8 cellular contexts compared by ENCODE assay signal in genomic region chr2:200964498-200964897, GRCh38. TPM values are rescaled to one million over a fixed set of nuclear protein-coding genes. Genes with fewer than 3 reads are reported as not detected.
A peak's percentile ranks its signal among the peaks of the same experiment; 100 is the strongest.
DNase-seq lines count a peak whose midpoint lies in the region; ATAC-seq and TF ChIP-seq lines count a peak whose summit lies in the region.

No MANE protein-coding gene starts in this region.

- no peak for TF ChIP-seq EP300 in transverse colon (IDR thresholded peaks at IDR 0.05; ENCODE audit: low read depth)

- H3K4me1 ChIP-seq in liver (ENCODE audit: control insufficient read depth in 4 of 4, insufficient read depth in 4 of 4, low read length in 3 of 4) (peaks cover 0 to 36% (median 28%) of the 10 kb centered on the region in 4 donors), transverse colon (peaks cover 17 to 73% (median 37%) of the 10 kb centered on the region in 4 donors)

- intact Hi-C loops in transverse colon (cut with DNase I; ENCODE audit: low total_unique reads): no loop called here

- H3K4me3 Mint-ChIP-seq in activated naive CD4-positive, alpha-beta T cell treated with anti-CD3 and anti-CD28 coated beads, Interleukin-2, amount 10 ng/mL, durations not matched to agents 7 days and 5 days: peak overlapping the region; percentile 91

- peaks cover 27% of the 10 kb centered on the region for H3K36me3 Mint-ChIP-seq in activated naive CD4-positive, alpha-beta T cell treated with anti-CD3 and anti-CD28 coated beads, Interleukin-2, amount 10 ng/mL, durations not matched to agents 7 days and 5 days
- peaks cover 27 to 28% of the 10 kb centered on the region in 2 donors for H3K36me3 Mint-ChIP-seq in activated naive CD4-positive, alpha-beta T cell treated with anti-CD3 and anti-CD28 coated beads, Interleukin-2, amount 50 U/mL, for 72 hours

- in situ Hi-C loops in transverse colon (cut with MboI; ENCODE audit: low pct_ligation_motif_present in 1 of 4, low pct_unique_long_range_greater_than_20kb in 1 of 4, low sequenced_read_pairs in 3 of 4): loop anchor here in 2 of 4 donors (25.0 kb wide), 1 partner anchor 98 kb away; the partner anchor contains the start of genes HYCC2 (in 2 of the 2) and NDUFB3 (in 2 of the 2)

- TF ChIP-seq CTCF in liver (IDR thresholded peaks at IDR 0.05; ENCODE audit: low read depth, low read length, missing input control) (no peak), transverse colon (IDR thresholded peaks at IDR 0.05) (no peak)

- peaks cover 64% of the 10 kb centered on the region for H3K4me1 Mint-ChIP-seq in activated naive CD4-positive, alpha-beta T cell treated with anti-CD3 and anti-CD28 coated beads, Interleukin-2, amount 10 ng/mL, durations not matched to agents 7 days and 5 days

- TF ChIP-seq RAD21 in liver (IDR thresholded peaks at IDR 0.05): no peak

- CTCF ChIA-PET in activated naive CD4-positive, alpha-beta T cell treated with anti-CD3 and anti-CD28 coated beads, Interleukin-2, amount 10 ng/mL, durations not matched to agents 7 days and 5 days (lab: Charles Lee): interaction anchor here (0.7 to 3.3 kb wide), 4 partner anchors 75 to 255 kb away, joined by 3 to 14 read pairs (median 3); partner anchors contain the start of gene NIF3L1

- no peak for ATAC-seq in activated naive CD4-positive, alpha-beta T cell treated with anti-CD3 and anti-CD28 coated beads, Interleukin-2, amount 50 U/mL, for 72 hours

- TF ChIP-seq POLR2A in transverse colon (IDR thresholded peaks at IDR 0.05): no peak

- H3K27me3 ChIP-seq in liver (ENCODE audit: control insufficient read depth in 4 of 4, insufficient read depth in 4 of 4, low read length in 3 of 4): no peaks in the 10 kb centered on the region
- H3K27me3 ChIP-seq in transverse colon: no peaks in the 10 kb centered on the region

- DNase-seq in activated naive CD4-positive, alpha-beta T cell treated with anti-CD3 and anti-CD28 coated beads, Interleukin-2, amount 10 ng/mL, durations not matched to agents 7 days and 5 days: no peak
- no peak for DNase-seq in activated naive CD4-positive, alpha-beta T cell treated with Interleukin-2 at 50 U/mL for 16 hours
- DNase-seq in activated naive CD4-positive, alpha-beta T cell treated with anti-CD3 and anti-CD28 coated beads, Interleukin-2, amount 50 U/mL, for 72 hours (ENCODE audit: low spot score in 2 of 2): no peak
- no peak for DNase-seq in transverse colon
- no peak for DNase-seq in AG20443 (ENCODE audit: low spot score)
- no peak for DNase-seq in NCI-H526 treated with DMSO at 0.1 percent for 48 hours (lab: John Stamatoyannopoulos, UW)
- DNase-seq in NCI-H128 (lab: John Stamatoyannopoulos, UW; ENCODE audit: unreplicated experiment): no peak

- 69% methylated on average over 6 of the region's 6 CpGs for WGBS in liver
- WGBS in transverse colon (ENCODE audit: low coverage in 1 of 2), 2 donors: 79 to 87% methylated on average over 6 of the region's 6 CpGs

- H3K9me3 ChIP-seq in liver (ENCODE audit: control insufficient read depth in 4 of 4, low read length in 3 of 4) (no peaks in the 10 kb centered on the region), transverse colon (no peaks in the 10 kb centered on the region)

- H3K36me3 ChIP-seq in liver (ENCODE audit: control insufficient read depth in 4 of 4, insufficient read depth in 3 of 4, low read depth in 1 of 4, low read length in 3 of 4) (no peaks in the 10 kb centered on the region), transverse colon (no peaks in the 10 kb centered on the region)

- H3K27me3 Mint-ChIP-seq in activated naive CD4-positive, alpha-beta T cell treated with anti-CD3 and anti-CD28 coated beads, Interleukin-2, amount 10 ng/mL, durations not matched to agents 7 days and 5 days: no peaks in the 10 kb centered on the region

- H3K9me3 Mint-ChIP-seq in activated naive CD4-positive, alpha-beta T cell treated with anti-CD3 and anti-CD28 coated beads, Interleukin-2, amount 10 ng/mL, durations not matched to agents 7 days and 5 days: no peaks in the 10 kb centered on the region
- H3K9me3 Mint-ChIP-seq in activated naive CD4-positive, alpha-beta T cell treated with anti-CD3 and anti-CD28 coated beads, Interleukin-2, amount 50 U/mL, for 72 hours: no peaks in the 10 kb centered on the region

- no peak overlapping the region for H3K9ac ChIP-seq in liver (ENCODE audit: low read depth in 1 of 2, low read length in 2 of 2)

- no peak overlapping the region for H3K27ac ChIP-seq in liver (ENCODE audit: low read depth in 1 of 2, low read length in 2 of 2)
- H3K27ac ChIP-seq in transverse colon: peak overlapping the region in 2 of 4 donors; percentile 87 to 90

- H3K4me3 ChIP-seq in liver (ENCODE audit: low read depth in 1 of 3, low read length in 3 of 3) (peak overlapping the region; percentile 64 to 94 (median 69)), transverse colon (peak overlapping the region in 3 of 4 donors; percentile 53 to 84 (median 72))

- H3K27ac Mint-ChIP-seq in activated naive CD4-positive, alpha-beta T cell treated with anti-CD3 and anti-CD28 coated beads, Interleukin-2, amount 10 ng/mL, durations not matched to agents 7 days and 5 days: peak overlapping the region; percentile 74
- peak overlapping the region; percentile 95 to 99 for H3K27ac Mint-ChIP-seq in activated naive CD4-positive, alpha-beta T cell treated with anti-CD3 and anti-CD28 coated beads, Interleukin-2, amount 50 U/mL, for 72 hours

TF ChIP-seq in liver, 16 proteins besides CTCF, POLR2A, EP300 and RAD21:
- TF ChIP-seq FOXA1 (IDR thresholded peaks at IDR 0.05) (no peak), JUND (IDR thresholded peaks at IDR 0.05) (no peak), FOXA2 (IDR thresholded peaks at IDR 0.05) (no peak), GABPA (IDR thresholded peaks at IDR 0.05 in 1 of 2, conservative IDR thresholded peaks at IDR 0.05 in 1 of 2) (no peak), REST (IDR thresholded peaks at IDR 0.05) (no peak), EGR1 (IDR thresholded peaks at IDR 0.05; ENCODE audit: low read depth in 2 of 2) (no peak)

RNA-seq across cellular contexts. Expression of gene ORC2, which starts 1.0 kb away (rescaled TPM):
- 10 to 100 TPM; 74.6 to 88.0 TPM for total RNA-seq in activated naive CD4-positive, alpha-beta T cell treated with anti-CD3 and anti-CD28 coated beads, Interleukin-2, amount 50 U/mL, for 72 hours
- total RNA-seq in liver: 10 to 100 TPM; 12.5 to 13.2 TPM
- polyA plus RNA-seq in liver: 10 to 100 TPM in 1 of 2 donors, 1 to 10 TPM in 1; 2.0 to 10.7 TPM
- 10 to 100 TPM; 15.1 to 30.5 (median 20.8) TPM for total RNA-seq in transverse colon
